In genomic region chr10:110409488-110409887, GRCh38 we compare ENCODE assay signal across 23 cellular contexts.
DNase-seq lines count a peak whose midpoint lies in the region; ATAC-seq, FAIRE-seq and TF ChIP-seq lines count a peak whose summit lies in the region.
"Had no signal": no experiment of that assay in that cellular context is flagged by ENCODE, and none has a peak within 500 bp of the region (broad histone marks: within the 10 kb centered on the region; RNA-seq: fewer than 3 reads in every experiment).

No MANE protein-coding gene starts in this region.

- no peak overlapping the region for H3K9ac ChIP-seq in GM23248

- TF ChIP-seq RAD21 in A549 (conservative IDR thresholded peaks at IDR 0.05 in 1 of 2, IDR thresholded peaks at IDR 0.05 in 1 of 2) = no peak

- H3K4me2 ChIP-seq in A549 = peak overlapping the region; percentile 69
- no peak overlapping the region for H3K4me2 ChIP-seq in GM23248 (ENCODE audit: unreplicated experiment)
- H3K4me2 ChIP-seq in hepatocyte = no peak overlapping the region

- peaks cover 25% of the 10 kb centered on the region for H3F3A ChIP-seq in GM23248 (ENCODE audit: insufficient read depth)

- 80% methylated on average over 4 of the region's 4 CpGs for WGBS in A549 (ENCODE audit: missing lambda C conversion rate)
- WGBS in GM23248 (ENCODE audit: low coverage in 1 of 2, low lambda C conversion rate in 2 of 2, missing lambda C conversion rate in 2 of 2), 2 experiments = 82 to 84% methylated on average over 4 of the region's 4 CpGs
- 81% methylated on average over 4 of the region's 4 CpGs for WGBS in hepatocyte (ENCODE audit: low lambda C conversion rate, missing lambda C conversion rate)
- WGBS in esophagus squamous epithelium, 2 donors = 75 to 76% methylated on average over 3 of the region's 4 CpGs

- DNase-seq in A549 (ENCODE audit: low read depth in 1 of 2, low spot score in 1 of 2) = no peak
- no peak for DNase-seq in GM23248
- no peak for DNase-seq in SJSA1 (ENCODE audit: low read depth in 1 of 2, low spot score in 2 of 2)
- no peak for DNase-seq in hepatocyte (ENCODE audit: low spot score)
- no peak for DNase-seq in LoVo (ENCODE audit: low spot score)
- DNase-seq in esophagus squamous epithelium (lab: John Stamatoyannopoulos, UW) = no peak
- DNase-seq in NOMO-1 treated with DMSO at 0.1 percent for 48 hours (lab: John Stamatoyannopoulos, UW; ENCODE audit: unreplicated experiment) = no peak
- DNase-seq: activated CD4-positive, CD25-positive, alpha-beta regulatory T cell; brain microvascular endothelial cell; CD4-positive, CD25-positive, alpha-beta regulatory T cell; hippocampal formation; MV-4-11; NCI-H2081 treated with DMSO at 0.1 percent for 48 hours; NCI-H510A; stimulated activated CD4-positive, alpha-beta T cell treated with anti-CD3 and anti-CD28 coated beads, Interleukin-2, amount 100 ng/mL, for 48 hours; T-helper 9 cell; uterus had no signal

- TF ChIP-seq CTCF in A549 (IDR thresholded peaks at IDR 0.05) (no peak), hepatocyte (IDR thresholded peaks at IDR 0.05; ENCODE audit: poor library complexity) (no peak), esophagus squamous epithelium (IDR thresholded peaks at IDR 0.05) (no peak)

- CTCF ChIA-PET in A549 (lab: Yijun Ruan, JAX) = interaction anchor here (0.8 to 4.6 kb wide), 4 partner anchors 9 to 55 kb away, joined by 3 to 27 read pairs (median 4); no protein-coding TSS in a partner anchor

- no peaks in the 10 kb centered on the region for H3K9me2 ChIP-seq in GM23248 (ENCODE audit: insufficient read depth)
- H3K9me2 ChIP-seq in hepatocyte (replicated peaks; ENCODE audit: insufficient read depth) = no peaks in the 10 kb centered on the region

- TF ChIP-seq POLR2A in A549 (IDR thresholded peaks at IDR 0.05; ENCODE audit: low read length) (no peak), esophagus squamous epithelium (IDR thresholded peaks at IDR 0.05) (no peak)

- peaks cover 77% of the 10 kb centered on the region for H3K4me1 ChIP-seq in A549
- peaks cover 53% of the 10 kb centered on the region for H3K4me1 ChIP-seq in GM23248 (ENCODE audit: insufficient read depth)
- H3K4me1 ChIP-seq in SJSA1 (replicated peaks) = peaks cover 63% of the 10 kb centered on the region
- peaks cover 45% of the 10 kb centered on the region for H3K4me1 ChIP-seq in hepatocyte (ENCODE audit: insufficient read depth)
- H3K4me1 ChIP-seq in esophagus squamous epithelium = peaks cover 27 to 69% (median 36%) of the 10 kb centered on the region in 3 donors
- H3K4me1 ChIP-seq: HAP-1, uterus had no signal

- H2AFZ ChIP-seq in GM23248 = no peak overlapping the region
- H2AFZ ChIP-seq in hepatocyte = no peak overlapping the region

- in situ Hi-C loops in GM23248 (cut with MboI) = no loop called here

- no peaks in the 10 kb centered on the region for H3K27me3 ChIP-seq in GM23248 (replicated peaks; ENCODE audit: insufficient read depth)
- no peaks in the 10 kb centered on the region for H3K27me3 ChIP-seq in SJSA1 (replicated peaks)
- H3K27me3 ChIP-seq in hepatocyte = no peaks in the 10 kb centered on the region
- H3K27me3 ChIP-seq in esophagus squamous epithelium = no peaks in the 10 kb centered on the region
- H3K27me3 ChIP-seq: brain microvascular endothelial cell, uterus had no signal

- FAIRE-seq in A549 (lab: Jason Lieb, UNC) = no peak
- FAIRE-seq: endometrium had no signal

- H3K79me2 ChIP-seq in GM23248 (ENCODE audit: insufficient read depth) = no peaks in the 10 kb centered on the region
- H3K79me2 ChIP-seq in hepatocyte = no peaks in the 10 kb centered on the region

- H4K20me1 ChIP-seq in GM23248 (ENCODE audit: insufficient read depth) = no peaks in the 10 kb centered on the region
- H4K20me1 ChIP-seq in hepatocyte (ENCODE audit: insufficient read depth, poor library complexity, severe bottlenecking) = no peaks in the 10 kb centered on the region

- no peak for ATAC-seq in A549
- no peak for ATAC-seq in HG02588 (IDR thresholded peaks at IDR 0.05; ENCODE audit: unreplicated experiment)

- H3K9me3 ChIP-seq in A549 = no peaks in the 10 kb centered on the region
- H3K9me3 ChIP-seq in GM23248 (ENCODE audit: low read depth) = no peaks in the 10 kb centered on the region
- no peaks in the 10 kb centered on the region for H3K9me3 ChIP-seq in SJSA1 (replicated peaks)
- H3K9me3 ChIP-seq in hepatocyte (ENCODE audit: low read depth) = no peaks in the 10 kb centered on the region
- H3K9me3 ChIP-seq in esophagus squamous epithelium = no peaks in the 10 kb centered on the region
- H3K9me3 ChIP-seq: HAP-1, uterus had no signal

- POLR2A ChIA-PET in A549 (lab: Yijun Ruan, JAX) = interaction anchor here (1.3 to 2.4 kb wide), 2 partner anchors 10 to 17 kb away, joined by 3 to 13 read pairs; no protein-coding TSS in a partner anchor

- H3K27ac ChIP-seq in A549 (peak overlapping the region; percentile 99), GM23248 (peak overlapping the region; percentile 55; the same call in 1 of the 2 replicates), SJSA1 (peak overlapping the region; percentile 95), hepatocyte (peak overlapping the region; percentile 92), esophagus squamous epithelium (peak overlapping the region in 2 of 4 donors; percentile 25 to 54)
- H3K27ac ChIP-seq: HL-60, skin epidermis had no signal

- intact Hi-C loops in esophagus squamous epithelium (cut with DNase I) = no loop called here

- H3K4me3 ChIP-seq in A549 (no peak overlapping the region), GM23248 (no peak overlapping the region), SJSA1 (no peak overlapping the region), hepatocyte (no peak overlapping the region), esophagus squamous epithelium (no peak overlapping the region)
- H3K4me3 ChIP-seq: coronary artery, HAP-1, skin epidermis, uterus had no signal

- no peak for TF ChIP-seq EP300 in A549 (IDR thresholded peaks at IDR 0.05)

- no peaks in the 10 kb centered on the region for H3K36me3 ChIP-seq in GM23248 (ENCODE audit: low read depth)
- H3K36me3 ChIP-seq in SJSA1 = no peaks in the 10 kb centered on the region
- no peaks in the 10 kb centered on the region for H3K36me3 ChIP-seq in hepatocyte (replicated peaks; ENCODE audit: insufficient read depth, low read depth)
- no peaks in the 10 kb centered on the region for H3K36me3 ChIP-seq in esophagus squamous epithelium
- H3K36me3 ChIP-seq: brain microvascular endothelial cell, HAP-1, uterus had no signal

TF ChIP-seq in A549, 52 proteins besides CTCF, POLR2A, EP300 and RAD21:
- TF ChIP-seq CBX8 (IDR thresholded peaks at IDR 0.05) (no peak), FOSB (CRISPR knock-in tag; IDR thresholded peaks at IDR 0.05) (0 out of 2 replicates have a peak, but pooled peaks have one; percentile 27)
